In genomic region chr7:32905175-32905662, GRCh38 we compare ENCODE assay signal across 9 cellular contexts. TPM values are rescaled to one million over a fixed set of nuclear protein-coding genes. Genes with fewer than 3 reads are reported as not detected.
A peak's percentile ranks its signal among the peaks of the same experiment; 100 is the strongest.
DNase-seq lines count a peak whose midpoint lies in the region; TF ChIP-seq lines count a peak whose summit lies in the region.
"Had no signal": no experiment of that assay in that cellular context is flagged by ENCODE, and none has a peak within 500 bp of the region (broad histone marks: within the 10 kb centered on the region; RNA-seq: fewer than 3 reads in every experiment).

No MANE protein-coding gene starts in this region.

- DNase-seq in DMS53 (lab: John Stamatoyannopoulos, UW) (peak; percentile 39), DMS53 treated with DMSO at 0.1 percent for 48 hours (lab: John Stamatoyannopoulos, UW; ENCODE audit: unreplicated experiment) (no peak), NCI-H2171 treated with DMSO at 0.1 percent for 48 hours (lab: John Stamatoyannopoulos, UW) (peak; percentile 15), endodermal cell (peak; percentile 91), NCI-H1436 treated with DMSO at 0.1 percent for 48 hours (lab: John Stamatoyannopoulos, UW) (no peak)
- DNase-seq in activated CD8-positive, alpha-beta memory T cell treated with anti-CD3 and anti-CD28 coated beads for 4 hours (ENCODE audit: low read depth in 2 of 2), result peak; percentile 36 to 67
- DNase-seq in stimulated activated CD8-positive, alpha-beta memory T cell treated with anti-CD3 and anti-CD28 coated beads, Interleukin-7, amount 100 ng/mL, for 1 hour (ENCODE audit: low read depth in 2 of 2), result peak; percentile 37 to 44

- H3K4me1 Mint-ChIP-seq in endodermal cell, result peaks cover 3% of the 10 kb centered on the region

- peak; percentile 19 for TF ChIP-seq CTCF in endodermal cell (conservative IDR thresholded peaks at IDR 0.05)

- H3K27ac ChIP-seq in endodermal cell (ENCODE audit: low read depth, low read length) (no peak overlapping the region), mucosa of rectum (ENCODE audit: low read depth in 2 of 2, low read length in 2 of 2) (no peak overlapping the region)
- H3K27ac ChIP-seq: BLaER1 had no signal

- no peaks in the 10 kb centered on the region for H3K36me3 ChIP-seq in endodermal cell (ENCODE audit: control insufficient read depth, insufficient read depth, low read length)
- H3K36me3 ChIP-seq in mucosa of rectum (ENCODE audit: control insufficient read depth in 2 of 2, insufficient read depth in 2 of 2, low read length in 2 of 2), result no peaks in the 10 kb centered on the region
- H3K36me3 ChIP-seq: BLaER1 had no signal

- peaks cover 11% of the 10 kb centered on the region for H3K27me3 Mint-ChIP-seq in endodermal cell (ENCODE audit: insufficient read depth)

- WGBS in endodermal cell (ENCODE audit: insufficient coverage in 1 of 2, insufficient read length in 1 of 2), 2 experiments, result 68 to 74% methylated on average over 9 to 11 of the region's 12 CpGs

- H3K4me3 Mint-ChIP-seq in endodermal cell, result peak overlapping the region; percentile 61

- no peaks in the 10 kb centered on the region for H3K36me3 Mint-ChIP-seq in endodermal cell (ENCODE audit: low read depth)

- H3K9me3 ChIP-seq in endodermal cell (ENCODE audit: control insufficient read depth, low read length) (no peaks in the 10 kb centered on the region), mucosa of rectum (ENCODE audit: control insufficient read depth in 2 of 2, low read length in 2 of 2) (no peaks in the 10 kb centered on the region)
- H3K9me3 ChIP-seq: BLaER1 had no signal

- no peaks in the 10 kb centered on the region for H3K9me3 Mint-ChIP-seq in endodermal cell

- H3K27me3 ChIP-seq in endodermal cell (ENCODE audit: control insufficient read depth, insufficient read depth, low read length, poor library complexity, severe bottlenecking) (no peaks in the 10 kb centered on the region), mucosa of rectum (ENCODE audit: control insufficient read depth in 2 of 2, insufficient read depth in 2 of 2, low read length in 2 of 2) (no peaks in the 10 kb centered on the region)
- H3K27me3 ChIP-seq: BLaER1 had no signal

- no peak overlapping the region for H3K4me3 ChIP-seq in endodermal cell (ENCODE audit: low read length)
- H3K4me3 ChIP-seq in mucosa of rectum (ENCODE audit: low read length in 2 of 2), result peak overlapping the region; percentile 39 to 41
- H3K4me3 ChIP-seq: BLaER1 had no signal

- H3K4me1 ChIP-seq in endodermal cell (ENCODE audit: control insufficient read depth, insufficient read depth, low read length) (no peaks in the 10 kb centered on the region), mucosa of rectum (ENCODE audit: control insufficient read depth in 2 of 2, insufficient read depth in 2 of 2, low read length in 2 of 2) (peaks cover 0 to 5% of the 10 kb centered on the region in 2 donors)

- no peak overlapping the region for H3K9ac ChIP-seq in endodermal cell (ENCODE audit: extremely low read depth, low read length, poor library complexity, severe bottlenecking)
- no peak overlapping the region for H3K9ac ChIP-seq in mucosa of rectum (ENCODE audit: low read depth in 1 of 2, low read length in 2 of 2)
- H3K9ac ChIP-seq: BLaER1 had no signal

- peak overlapping the region; percentile 89 for H3K27ac Mint-ChIP-seq in endodermal cell

RNA-seq across cellular contexts. Expression of gene KBTBD2, which starts 13.7 kb away (rescaled TPM):
- 10 to 100 TPM; 41.8 to 52.9 TPM for total RNA-seq in endodermal cell
- polyA plus RNA-seq in endodermal cell (2013, experiment 1 of 2), result 45.9 TPM
- polyA plus RNA-seq in endodermal cell (2013, experiment 2 of 2), result 43.1 TPM

RNA-seq across cellular contexts. Expression of gene FKBP9, which starts 52.0 kb away (rescaled TPM):
- 10 to 100 TPM; 58.0 to 68.0 TPM for total RNA-seq in endodermal cell
- polyA plus RNA-seq in endodermal cell (2013, experiment 1 of 2), result 30.3 TPM
- 30.2 TPM for polyA plus RNA-seq in endodermal cell (2013, experiment 2 of 2)

Comparison
In these comparisons a context has a peak if more than half of its experiments do, and no peak if none do; other contexts are left out.
1. DNase-seq: peak in DMS53 (single experiment), NCI-H2171 treated with DMSO at 0.1 percent for 48 hours (single experiment), activated CD8-positive, alpha-beta memory T cell treated with anti-CD3 and anti-CD28 coated beads for 4 hours (2 of 2), endodermal cell (single experiment) and stimulated activated CD8-positive, alpha-beta memory T cell treated with anti-CD3 and anti-CD28 coated beads, Interleukin-7, amount 100 ng/mL, for 1 hour (2 of 2); none in DMS53 treated with DMSO at 0.1 percent for 48 hours (single experiment) and NCI-H1436 treated with DMSO at 0.1 percent for 48 hours (single experiment).